In the genomic region with DNA sequence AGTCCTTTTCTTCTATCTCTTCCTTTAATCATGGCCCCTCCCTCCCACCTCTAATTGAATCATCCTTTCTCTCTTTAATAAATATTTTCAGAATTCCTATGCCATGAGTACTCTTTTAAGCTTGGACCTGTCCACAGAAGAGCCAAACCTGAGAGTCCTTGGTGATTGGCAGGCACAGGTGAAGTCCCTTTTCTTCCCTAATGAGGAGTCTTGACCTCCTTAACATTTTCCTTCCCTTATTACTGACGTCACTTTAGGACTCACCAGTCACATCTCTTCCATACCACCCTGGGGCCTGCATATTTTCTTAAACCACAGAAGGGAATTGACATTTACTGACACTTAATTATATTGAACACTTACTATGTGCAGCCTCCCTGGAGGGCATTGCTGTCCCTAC, we compare ENCODE assay signal across 20 cellular contexts. TPM values are rescaled to one million over a fixed set of nuclear protein-coding genes. Genes with fewer than 3 reads are reported as not detected.
DNase-seq lines count a peak whose midpoint lies in the region; ATAC-seq and TF ChIP-seq lines count a peak whose summit lies in the region.
"Had no signal": no experiment of that assay in that cellular context is flagged by ENCODE, and none has a peak within 500 bp of the region (broad histone marks: within the 10 kb centered on the region; RNA-seq: fewer than 3 reads in every experiment).

No MANE protein-coding gene starts in this region.

- H4K20me1 ChIP-seq in PC-3 (ENCODE audit: low read length), result no peaks in the 10 kb centered on the region

- intact Hi-C loops in PC-3 (cut with micrococcal nuclease), result loop anchor here (10.0 kb wide), 1 partner anchor 367 kb away; no protein-coding TSS in a partner anchor

- no peak overlapping the region for H2AFZ ChIP-seq in PC-3 (ENCODE audit: low read length)

- no peaks in the 10 kb centered on the region for H3K36me3 ChIP-seq in PC-3 (ENCODE audit: low read depth, low read length)

- H3K9me3 ChIP-seq in PC-3 (ENCODE audit: low read length), result no peaks in the 10 kb centered on the region

- CTCF ChIA-PET in PC-3 (lab: Charles Lee), result interaction anchor here (0.6 kb wide), 1 partner anchor 85 kb away, joined by 3 read pairs; no protein-coding TSS in a partner anchor

- peaks cover 32% of the 10 kb centered on the region for H3K4me1 Mint-ChIP-seq in nephron

- H3K9ac ChIP-seq in PC-3 (ENCODE audit: low read length), result no peak overlapping the region

- no TSS peak for BruUV-seq in PC-3 (replicated peaks; lab: Mats Ljungman, UMichigan)

- TF ChIP-seq CTCF in PC-3 (conservative IDR thresholded peaks at IDR 0.05; ENCODE audit: low read depth, low read length) (no peak), epithelial cell of esophagus (IDR thresholded peaks at IDR 0.05; ENCODE audit: insufficient read depth, low read depth, low read length, missing control alignments) (no peak), nephron (IDR thresholded peaks at IDR 0.05; ENCODE audit: unreplicated experiment in 3 of 3) (no peak)

- no peak overlapping the region for H3K27ac ChIP-seq in PC-3 (ENCODE audit: low read length)

- peak overlapping the region; percentile 88 to 96 (median 95) for H3K27ac Mint-ChIP-seq in nephron

- H3K27me3 ChIP-seq in PC-3 (ENCODE audit: low read length), result no peaks in the 10 kb centered on the region

- DNase-seq in EL (peak; percentile 28), PC-3 (peak; percentile 69), epithelial cell of esophagus (ENCODE audit: low read depth) (peak; percentile 68), NCI-H2081 treated with DMSO at 0.1 percent for 48 hours (lab: John Stamatoyannopoulos, UW) (no peak)
- DNase-seq: ACHN, C1 segment of cervical spinal cord, DMS79, H7, KBM-7, NCI-H1417, NCI-H187, NCI-H226, NCI-H524, NCI-H82, OCI-M1, RPMI8226 had no signal

- no peaks in the 10 kb centered on the region for H3K9me2 ChIP-seq in PC-3 (replicated peaks; ENCODE audit: low read length)

- H3K36me3 Mint-ChIP-seq in nephron (ENCODE audit: low read depth), result no peaks in the 10 kb centered on the region

- H3K4me3 Mint-ChIP-seq in nephron, result no peak overlapping the region

- POLR2A ChIA-PET in PC-3 (lab: Charles Lee; ENCODE audit: unreplicated experiment), result no interaction called here

- H3K4me3 ChIP-seq in PC-3 (ENCODE audit: low read length) (no peak overlapping the region), epithelial cell of esophagus (ENCODE audit: low read length) (no peak overlapping the region)

- H3K79me2 ChIP-seq in PC-3 (ENCODE audit: low read length), result no peaks in the 10 kb centered on the region

- peaks cover 7% of the 10 kb centered on the region for H3K27me3 Mint-ChIP-seq in nephron (ENCODE audit: low read depth)

- ATAC-seq in PC-3 (peak; percentile 48), GM21381 (IDR thresholded peaks at IDR 0.05; ENCODE audit: unreplicated experiment) (no peak), GM18907 (IDR thresholded peaks at IDR 0.05; ENCODE audit: unreplicated experiment) (no peak)

- no peaks in the 10 kb centered on the region for H3F3A ChIP-seq in PC-3 (ENCODE audit: low read length, unreplicated experiment)

- no peaks in the 10 kb centered on the region for H3K9me3 Mint-ChIP-seq in nephron

- peaks cover 18% of the 10 kb centered on the region for H3K4me1 ChIP-seq in PC-3 (ENCODE audit: insufficient read depth, low read length)

- no peak overlapping the region for H3K4me2 ChIP-seq in PC-3 (ENCODE audit: low read length)

RNA-seq across cellular contexts. Expression of a gene that starts 41.0 kb away (rescaled TPM):
- total RNA-seq in PC-3 (2014; rRNA removed), result not detected in 2 replicates
- total RNA-seq: G401 had no signal
